Comparison of ENCODE assay signal across 1 cellular context in the genomic region with DNA sequence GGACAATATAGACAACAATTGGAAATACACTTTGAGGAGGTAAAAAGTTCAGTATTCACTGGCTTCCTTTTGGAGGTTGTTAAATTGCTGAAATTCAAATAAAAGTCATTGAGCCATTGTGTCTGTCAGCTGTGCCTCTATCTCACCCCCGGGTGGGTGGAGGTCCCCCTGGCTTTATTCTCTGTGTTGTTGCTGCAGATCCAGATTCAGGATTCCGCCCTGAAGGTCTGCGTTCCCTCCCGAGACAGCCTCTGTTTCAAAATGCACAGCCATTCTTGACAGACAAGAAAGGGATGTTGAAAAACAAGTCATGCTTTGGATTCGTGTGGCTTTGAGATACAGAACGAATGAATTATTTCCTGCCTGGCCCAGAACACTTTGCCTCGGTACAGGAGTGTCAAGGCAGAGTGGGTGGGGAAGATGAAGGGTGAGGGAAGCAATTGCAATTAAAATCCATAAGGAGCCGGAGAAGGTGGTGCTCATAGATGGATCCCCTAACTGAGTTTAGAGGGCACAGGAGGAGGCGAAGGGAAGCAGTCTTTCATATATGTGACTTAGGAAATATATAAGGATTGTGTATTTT.
TF ChIP-seq lines count a peak whose summit lies in the region.

No MANE protein-coding gene starts in this region.

TF ChIP-seq in H1, 55 proteins besides CTCF, POLR2A, EP300 and RAD21 (continued from another document):
- TF ChIP-seq, protein P1, sequence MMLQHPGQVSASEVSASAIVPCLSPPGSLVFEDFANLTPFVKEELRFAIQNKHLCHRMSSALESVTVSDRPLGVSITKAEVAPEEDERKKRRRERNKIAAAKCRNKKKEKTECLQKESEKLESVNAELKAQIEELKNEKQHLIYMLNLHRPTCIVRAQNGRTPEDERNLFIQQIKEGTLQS (IDR thresholded peaks at IDR 0.05; ENCODE audit: insufficient read depth, low read depth, low read length): no peak
- TF ChIP-seq HDAC2 (IDR thresholded peaks at IDR 0.05; ENCODE audit: borderline replicate concordance in 1 of 2, low read depth in 2 of 2, low read length in 2 of 2) (no peak), CBX8 (IDR thresholded peaks at IDR 0.05; ENCODE audit: borderline replicate concordance, low read depth, low read length) (no peak)
